ENCODE assay signal across 22 cellular contexts in genomic region chr10:66176772-66177171, GRCh38.
DNase-seq lines count a peak whose midpoint lies in the region; ATAC-seq, FAIRE-seq and TF ChIP-seq lines count a peak whose summit lies in the region.
"Had no signal": no experiment of that assay in that cellular context is flagged by ENCODE, and none has a peak within 500 bp of the region (broad histone marks: within the 10 kb centered on the region; RNA-seq: fewer than 3 reads in every experiment).

No MANE protein-coding gene starts in this region.

- no peak for TF ChIP-seq EP300 in upper lobe of left lung (IDR thresholded peaks at IDR 0.05)

- H3K4me1 ChIP-seq in left lung (no peaks in the 10 kb centered on the region), upper lobe of right lung (no peaks in the 10 kb centered on the region), upper lobe of left lung (peaks cover 0 to 2% (median 0%) of the 10 kb centered on the region in 4 donors)
- H3K4me1 ChIP-seq: gastroesophageal sphincter had no signal

- no peaks in the 10 kb centered on the region for H3K9me3 ChIP-seq in left lung
- no peaks in the 10 kb centered on the region for H3K9me3 ChIP-seq in upper lobe of right lung
- no peaks in the 10 kb centered on the region for H3K9me3 ChIP-seq in upper lobe of left lung
- H3K9me3 ChIP-seq: gastroesophageal sphincter, stomach had no signal

- H3K4me3 ChIP-seq in NB4 (ENCODE audit: low read depth, low read length) (no peak overlapping the region), bronchial epithelial cell (ENCODE audit: low read depth, low read length) (no peak overlapping the region), left lung (no peak overlapping the region), upper lobe of right lung (no peak overlapping the region), upper lobe of left lung (no peak overlapping the region)
- H3K4me3 ChIP-seq: gastroesophageal sphincter, stomach had no signal

- no peak overlapping the region for H3K27ac Mint-ChIP-seq in stimulated activated memory B cell treated with anti-CD40 and anti-IgM and Interleukin-4, amounts not matched to agents 10 μg/mL and 1 μg/mL and 100 μg/mL, for 72 hours
- no peak overlapping the region for H3K27ac Mint-ChIP-seq in activated T-cell treated with anti-CD3 and anti-CD28 coated beads, Interleukin-2, amount 50 U/mL, for 72 hours
- H3K27ac Mint-ChIP-seq: activated CD4-positive, alpha-beta T cell treated with anti-CD3 and anti-CD28 coated beads for 36 hours; activated naive CD4-positive, alpha-beta T cell treated with anti-CD3 and anti-CD28 coated beads, Interleukin-2, amount 50 U/mL, for 72 hours; activated T-helper 1 cell treated with anti-CD3 and anti-CD28 coated beads, Interleukin-12 subunit alpha, Interleukin-12 subunit beta, Interleukin-2, Interleukin-4 antibody, amounts not matched to agents 30 ng/mL and 10 ng/mL and 1 ng/mL, durations not matched to agents 14 hours and 24 hours and 36 hours; B cell; mesothelial cell of epicardium had no signal

- DNase-seq in NB4 (ENCODE audit: low read depth) (peak; percentile 32), bronchial epithelial cell (ENCODE audit: low read depth) (peak; percentile 35), left lung (no peak), upper lobe of right lung (no peak), upper lobe of left lung (no peak)
- DNase-seq in activated T-cell treated with anti-CD3 and anti-CD28 coated beads, Interleukin-2, amount 50 U/mL, for 72 hours: no peak
- DNase-seq: activated CD4-positive, alpha-beta T cell treated with anti-CD3 and anti-CD28 coated beads for 36 hours; NCI-H1436 treated with DMSO at 0.1 percent for 48 hours; NCI-H2171; NCI-H526; posterior cingulate gyrus; small intestine; stimulated activated CD4-positive, alpha-beta T cell treated with anti-CD3 and anti-CD28 coated beads, Interleukin-4, amount 100 ng/mL, for 24 hours; stomach had no signal

- H3K36me3 Mint-ChIP-seq in stimulated activated memory B cell treated with anti-CD40 and anti-IgM and Interleukin-4, amounts not matched to agents 10 μg/mL and 1 μg/mL and 100 μg/mL, for 72 hours: no peaks in the 10 kb centered on the region
- no peaks in the 10 kb centered on the region for H3K36me3 Mint-ChIP-seq in activated T-cell treated with anti-CD3 and anti-CD28 coated beads, Interleukin-2, amount 50 U/mL, for 72 hours (ENCODE audit: insufficient read depth in 2 of 2)
- H3K36me3 Mint-ChIP-seq: activated naive CD4-positive, alpha-beta T cell treated with anti-CD3 and anti-CD28 coated beads, Interleukin-2, amount 50 U/mL, for 72 hours; brain; mesothelial cell of epicardium had no signal

- H3K27ac ChIP-seq in left lung (no peak overlapping the region), upper lobe of right lung (no peak overlapping the region), upper lobe of left lung (no peak overlapping the region)
- H3K27ac ChIP-seq: gastroesophageal sphincter, stomach had no signal

- H3K4me3 Mint-ChIP-seq in stimulated activated memory B cell treated with anti-CD40 and anti-IgM and Interleukin-4, amounts not matched to agents 10 μg/mL and 1 μg/mL and 100 μg/mL, for 72 hours: no peak overlapping the region
- H3K4me3 Mint-ChIP-seq in activated T-cell treated with anti-CD3 and anti-CD28 coated beads, Interleukin-2, amount 50 U/mL, for 72 hours: no peak overlapping the region
- H3K4me3 Mint-ChIP-seq: activated CD4-positive, alpha-beta T cell treated with anti-CD3 and anti-CD28 coated beads for 36 hours; activated T-helper 1 cell treated with anti-CD3 and anti-CD28 coated beads, Interleukin-12 subunit alpha, Interleukin-12 subunit beta, Interleukin-2, Interleukin-4 antibody, amounts not matched to agents 30 ng/mL and 10 ng/mL and 1 ng/mL, durations not matched to agents 14 hours and 24 hours and 36 hours; B cell; brain; mesothelial cell of epicardium had no signal

- TF ChIP-seq CTCF in NB4 (IDR thresholded peaks at IDR 0.05; ENCODE audit: low read depth, low read length): no peak
- no peak for TF ChIP-seq CTCF in bronchial epithelial cell (IDR thresholded peaks at IDR 0.05; ENCODE audit: insufficient read depth, low read length, severe bottlenecking)
- TF ChIP-seq CTCF in left lung (IDR thresholded peaks at IDR 0.05): no peak
- no peak for TF ChIP-seq CTCF in upper lobe of right lung (IDR thresholded peaks at IDR 0.05)
- TF ChIP-seq CTCF in upper lobe of left lung (IDR thresholded peaks at IDR 0.05): no peak

- intact Hi-C loops in left lung (cut with DNase I) (no loop called here), upper lobe of right lung (cut with DNase I) (no loop called here)

- WGBS in upper lobe of left lung, 2 donors: 42 to 45% methylated on average over 5 of the region's 5 CpGs

- H3K27me3 Mint-ChIP-seq in stimulated activated memory B cell treated with anti-CD40 and anti-IgM and Interleukin-4, amounts not matched to agents 10 μg/mL and 1 μg/mL and 100 μg/mL, for 72 hours: no peaks in the 10 kb centered on the region
- no peaks in the 10 kb centered on the region for H3K27me3 Mint-ChIP-seq in activated T-cell treated with anti-CD3 and anti-CD28 coated beads, Interleukin-2, amount 50 U/mL, for 72 hours (ENCODE audit: low read depth)
- H3K27me3 Mint-ChIP-seq: activated CD4-positive, alpha-beta T cell treated with anti-CD3 and anti-CD28 coated beads for 36 hours; B cell; brain had no signal

- H3K36me3 ChIP-seq in bronchial epithelial cell (ENCODE audit: control insufficient read depth, insufficient read depth, low read length) (no peaks in the 10 kb centered on the region), left lung (no peaks in the 10 kb centered on the region), upper lobe of right lung (no peaks in the 10 kb centered on the region), upper lobe of left lung (no peaks in the 10 kb centered on the region)
- H3K36me3 ChIP-seq: gastroesophageal sphincter, stomach had no signal

- peak; percentile 63 for ATAC-seq in left lung
- peak; percentile 49 for ATAC-seq in upper lobe of right lung
- ATAC-seq in stimulated activated memory B cell treated with anti-CD40 and anti-IgM and Interleukin-4, amounts not matched to agents 10 μg/mL and 1 μg/mL and 100 μg/mL, for 72 hours: no peak
- ATAC-seq in upper lobe of left lung (ENCODE audit: low FRiP score in 2 of 2): no peak
- ATAC-seq in activated T-cell treated with anti-CD3 and anti-CD28 coated beads, Interleukin-2, amount 50 U/mL, for 72 hours (replicated peaks in 1 of 2): no peak
- ATAC-seq: activated CD4-positive, alpha-beta T cell treated with anti-CD3 and anti-CD28 coated beads for 36 hours; activated naive CD4-positive, alpha-beta T cell treated with anti-CD3 and anti-CD28 coated beads, Interleukin-2, amount 50 U/mL, for 72 hours; gastroesophageal sphincter; HCT116 had no signal

- no peaks in the 10 kb centered on the region for H3K4me1 Mint-ChIP-seq in stimulated activated memory B cell treated with anti-CD40 and anti-IgM and Interleukin-4, amounts not matched to agents 10 μg/mL and 1 μg/mL and 100 μg/mL, for 72 hours
- no peaks in the 10 kb centered on the region for H3K4me1 Mint-ChIP-seq in activated T-cell treated with anti-CD3 and anti-CD28 coated beads, Interleukin-2, amount 50 U/mL, for 72 hours (ENCODE audit: low read depth)
- H3K4me1 Mint-ChIP-seq: B cell had no signal

- TF ChIP-seq POLR2A in NB4 (IDR thresholded peaks at IDR 0.05; ENCODE audit: extremely low read depth, insufficient read length): no peak
- TF ChIP-seq POLR2A in upper lobe of left lung (IDR thresholded peaks at IDR 0.05): no peak

- FAIRE-seq in bronchial epithelial cell (lab: Jason Lieb, UNC): no peak
- FAIRE-seq: small intestine had no signal

- H3K27me3 ChIP-seq in bronchial epithelial cell (ENCODE audit: control insufficient read depth, insufficient read depth, low read length) (no peaks in the 10 kb centered on the region), left lung (no peaks in the 10 kb centered on the region), upper lobe of right lung (no peaks in the 10 kb centered on the region), upper lobe of left lung (no peaks in the 10 kb centered on the region)
- H3K27me3 ChIP-seq: gastroesophageal sphincter, stomach had no signal

- H3K9me3 Mint-ChIP-seq in stimulated activated memory B cell treated with anti-CD40 and anti-IgM and Interleukin-4, amounts not matched to agents 10 μg/mL and 1 μg/mL and 100 μg/mL, for 72 hours: no peaks in the 10 kb centered on the region
- no peaks in the 10 kb centered on the region for H3K9me3 Mint-ChIP-seq in activated T-cell treated with anti-CD3 and anti-CD28 coated beads, Interleukin-2, amount 50 U/mL, for 72 hours
- H3K9me3 Mint-ChIP-seq: activated naive CD4-positive, alpha-beta T cell treated with anti-CD3 and anti-CD28 coated beads, Interleukin-2, amount 50 U/mL, for 72 hours; activated T-helper 1 cell treated with anti-CD3 and anti-CD28 coated beads, Interleukin-12 subunit alpha, Interleukin-12 subunit beta, Interleukin-2, Interleukin-4 antibody, amounts not matched to agents 30 ng/mL and 10 ng/mL and 1 ng/mL, durations not matched to agents 14 hours and 24 hours and 36 hours had no signal

Comparison
In these comparisons a context has a peak if more than half of its experiments do, and no peak if none do; other contexts are left out.
1. DNase-seq: peak in NB4 (single experiment) and bronchial epithelial cell (single experiment); none in left lung (0 of 2), upper lobe of right lung (single experiment), upper lobe of left lung (0 of 2) and activated T-cell treated with anti-CD3 and anti-CD28 coated beads, Interleukin-2, amount 50 U/mL, for 72 hours (0 of 2).
2. ATAC-seq: peak in left lung (single experiment) and upper lobe of right lung (single experiment); none in stimulated activated memory B cell treated with anti-CD40 and anti-IgM and Interleukin-4, amounts not matched to agents 10 μg/mL and 1 μg/mL and 100 μg/mL, for 72 hours (single experiment), upper lobe of left lung (0 of 2) and activated T-cell treated with anti-CD3 and anti-CD28 coated beads, Interleukin-2, amount 50 U/mL, for 72 hours (0 of 2).